ENCODE assay signal across 1 cellular context in the genomic region with DNA sequence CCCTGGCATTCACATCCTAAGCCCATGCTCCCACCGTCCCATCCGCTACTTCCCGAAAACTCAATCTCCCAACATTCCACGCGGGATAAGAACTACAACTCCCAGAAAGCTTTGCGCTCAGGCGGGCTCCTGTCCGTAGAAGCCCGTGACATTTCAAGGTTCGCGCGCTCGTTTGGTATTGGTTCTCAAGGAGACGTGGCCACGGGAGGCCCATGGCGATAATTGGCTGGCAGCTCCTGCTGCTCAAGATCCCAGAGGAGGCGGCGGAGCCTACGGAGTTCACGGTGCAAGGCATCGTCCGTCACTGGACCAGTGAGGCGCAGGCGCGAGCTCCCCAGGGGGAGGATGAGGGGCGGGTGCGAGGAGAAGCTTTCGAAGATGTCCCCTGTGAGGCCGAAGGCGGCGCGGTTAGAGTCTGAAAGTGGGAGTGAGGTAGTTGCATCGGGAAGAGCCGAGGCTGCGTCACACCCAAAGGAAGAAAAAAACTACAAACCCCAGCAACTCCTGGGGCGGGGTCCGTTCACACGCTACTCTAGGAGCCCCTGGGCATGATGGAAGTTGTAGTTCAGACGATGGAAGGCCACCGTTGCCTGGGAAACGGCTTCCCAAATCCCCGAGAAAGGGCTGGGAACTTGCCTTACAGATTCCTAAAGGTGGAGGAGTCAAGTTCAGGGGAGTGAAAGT.
TF ChIP-seq lines count a peak whose summit lies in the region.

No MANE protein-coding gene starts in this region.

TF ChIP-seq in HepG2, 621 proteins besides CTCF, POLR2A, EP300 and RAD21 (continued from another document and continues in another):
- TF ChIP-seq, protein P1, sequence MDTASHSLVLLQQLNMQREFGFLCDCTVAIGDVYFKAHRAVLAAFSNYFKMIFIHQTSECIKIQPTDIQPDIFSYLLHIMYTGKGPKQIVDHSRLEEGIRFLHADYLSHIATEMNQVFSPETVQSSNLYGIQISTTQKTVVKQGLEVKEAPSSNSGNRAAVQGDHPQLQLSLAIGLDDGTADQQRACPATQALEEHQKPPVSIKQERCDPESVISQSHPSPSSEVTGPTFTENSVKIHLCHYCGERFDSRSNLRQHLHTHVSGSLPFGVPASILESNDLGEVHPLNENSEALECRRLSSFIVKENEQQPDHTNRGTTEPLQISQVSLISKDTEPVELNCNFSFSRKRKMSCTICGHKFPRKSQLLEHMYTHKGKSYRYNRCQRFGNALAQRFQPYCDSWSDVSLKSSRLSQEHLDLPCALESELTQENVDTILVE (CRISPR knock-in tag; IDR thresholded peaks at IDR 0.05) = peak; percentile 59; the same call in 1 of the 2 replicates
- TF ChIP-seq, protein P2, sequence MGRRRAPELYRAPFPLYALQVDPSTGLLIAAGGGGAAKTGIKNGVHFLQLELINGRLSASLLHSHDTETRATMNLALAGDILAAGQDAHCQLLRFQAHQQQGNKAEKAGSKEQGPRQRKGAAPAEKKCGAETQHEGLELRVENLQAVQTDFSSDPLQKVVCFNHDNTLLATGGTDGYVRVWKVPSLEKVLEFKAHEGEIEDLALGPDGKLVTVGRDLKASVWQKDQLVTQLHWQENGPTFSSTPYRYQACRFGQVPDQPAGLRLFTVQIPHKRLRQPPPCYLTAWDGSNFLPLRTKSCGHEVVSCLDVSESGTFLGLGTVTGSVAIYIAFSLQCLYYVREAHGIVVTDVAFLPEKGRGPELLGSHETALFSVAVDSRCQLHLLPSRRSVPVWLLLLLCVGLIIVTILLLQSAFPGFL (CRISPR knock-in tag; IDR thresholded peaks at IDR 0.05) = no peak
- TF ChIP-seq ZNF615 (CRISPR knock-in tag; IDR thresholded peaks at IDR 0.05; ENCODE audit: borderline replicate concordance) (no peak; the same call in 1 of the 2 replicates), STAG1 (CRISPR knock-in tag; IDR thresholded peaks at IDR 0.05) (no peak), RXRA (CRISPR knock-in tag; IDR thresholded peaks at IDR 0.05) (peak; percentile 40; the same call in 1 of the 2 replicates), SUZ12 (IDR thresholded peaks at IDR 0.05; ENCODE audit: low read depth, low read length) (peak; percentile 96), GTF2F1 (IDR thresholded peaks at IDR 0.05; ENCODE audit: low read length) (no peak), ERF (CRISPR knock-in tag; IDR thresholded peaks at IDR 0.05) (peak; percentile 60; the same call in 1 of the 2 replicates), FOXM1 (CRISPR knock-in tag; IDR thresholded peaks at IDR 0.05) (no peak), TAF1 (CRISPR knock-in tag; IDR thresholded peaks at IDR 0.05) (no peak; the same call in none of the 2 replicates), ZNF17 (CRISPR knock-in tag; IDR thresholded peaks at IDR 0.05) (no peak), IKZF4 (CRISPR knock-in tag; IDR thresholded peaks at IDR 0.05; ENCODE audit: borderline replicate concordance, low read depth, not compliant biosample characterization) (no peak), NCOA1 (CRISPR knock-in tag; IDR thresholded peaks at IDR 0.05) (peak; percentile 61; the same call in 1 of the 2 replicates), CENPT (CRISPR knock-in tag; IDR thresholded peaks at IDR 0.05; ENCODE audit: low read depth) (no peak), ESRRA (CRISPR knock-in tag; IDR thresholded peaks at IDR 0.05; ENCODE audit: low read depth) (no peak), REXO4 (CRISPR knock-in tag; IDR thresholded peaks at IDR 0.05; ENCODE audit: borderline replicate concordance) (no peak), GFI1 (CRISPR knock-in tag; IDR thresholded peaks at IDR 0.05; ENCODE audit: borderline replicate concordance) (no peak), ZNF552 (CRISPR knock-in tag; IDR thresholded peaks at IDR 0.05; ENCODE audit: borderline replicate concordance) (no peak), THAP11 (CRISPR knock-in tag; IDR thresholded peaks at IDR 0.05) (peak; percentile 98), SCMH1 (CRISPR knock-in tag; IDR thresholded peaks at IDR 0.05; ENCODE audit: borderline replicate concordance) (no peak), ZNF251 (CRISPR knock-in tag; IDR thresholded peaks at IDR 0.05) (no peak), ZNF121 (CRISPR knock-in tag; IDR thresholded peaks at IDR 0.05) (no peak), ZNF329 (CRISPR knock-in tag; IDR thresholded peaks at IDR 0.05; ENCODE audit: low read depth) (no peak), KLF16 (CRISPR knock-in tag; IDR thresholded peaks at IDR 0.05) (no peak), CREB1 (IDR thresholded peaks at IDR 0.05) (peak; percentile 77), CREB1 (CRISPR knock-in tag; IDR thresholded peaks at IDR 0.05) (peak; percentile 94), PCBP2 (optimal IDR thresholded peaks at IDR 0.05; ENCODE audit: low read depth, low read length, poor library complexity, severe bottlenecking) (no peak), POLR2AphosphoS5 (IDR thresholded peaks at IDR 0.05; ENCODE audit: low read depth, low read length) (0 out of 2 replicates have a peak, but pooled peaks have one; percentile 29), NR1H2 (CRISPR knock-in tag; IDR thresholded peaks at IDR 0.05; ENCODE audit: borderline replicate concordance, low read depth) (no peak), ZNF224 (CRISPR knock-in tag; IDR thresholded peaks at IDR 0.05) (no peak), RARA (CRISPR knock-in tag; IDR thresholded peaks at IDR 0.05) (0 out of 2 replicates have a peak, but pooled peaks have one; percentile 11), ZNF225 (CRISPR knock-in tag; IDR thresholded peaks at IDR 0.05) (no peak), GABPA (IDR thresholded peaks at IDR 0.05; ENCODE audit: low read depth, low read length) (no peak), GABPA (CRISPR knock-in tag; IDR thresholded peaks at IDR 0.05; ENCODE audit: low read depth) (peak; percentile 78), SETDB1 (CRISPR knock-in tag; IDR thresholded peaks at IDR 0.05; ENCODE audit: borderline replicate concordance) (no peak), ZNF83 (CRISPR knock-in tag; IDR thresholded peaks at IDR 0.05; ENCODE audit: borderline replicate concordance) (no peak), FOXA3 (CRISPR knock-in tag; IDR thresholded peaks at IDR 0.05) (peak; percentile 30), PAX8 (CRISPR knock-in tag; IDR thresholded peaks at IDR 0.05; ENCODE audit: borderline replicate concordance) (no peak), ISX (CRISPR knock-in tag; conservative IDR thresholded peaks at IDR 0.05) (no peak), ZNF333 (CRISPR knock-in tag; IDR thresholded peaks at IDR 0.05; ENCODE audit: borderline replicate concordance) (no peak), ZNF383 (CRISPR knock-in tag; IDR thresholded peaks at IDR 0.05; ENCODE audit: borderline replicate concordance) (no peak), ZBTB38 (CRISPR knock-in tag; IDR thresholded peaks at IDR 0.05) (no peak)
- TF ChIP-seq, protein P3, sequence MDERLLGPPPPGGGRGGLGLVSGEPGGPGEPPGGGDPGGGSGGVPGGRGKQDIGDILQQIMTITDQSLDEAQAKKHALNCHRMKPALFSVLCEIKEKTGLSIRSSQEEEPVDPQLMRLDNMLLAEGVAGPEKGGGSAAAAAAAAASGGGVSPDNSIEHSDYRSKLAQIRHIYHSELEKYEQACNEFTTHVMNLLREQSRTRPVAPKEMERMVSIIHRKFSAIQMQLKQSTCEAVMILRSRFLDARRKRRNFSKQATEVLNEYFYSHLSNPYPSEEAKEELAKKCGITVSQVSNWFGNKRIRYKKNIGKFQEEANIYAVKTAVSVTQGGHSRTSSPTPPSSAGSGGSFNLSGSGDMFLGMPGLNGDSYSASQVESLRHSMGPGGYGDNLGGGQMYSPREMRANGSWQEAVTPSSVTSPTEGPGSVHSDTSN (CRISPR knock-in tag; IDR thresholded peaks at IDR 0.05) = peak; percentile 67; the same call in 1 of the 2 replicates
- TF ChIP-seq, protein P4, sequence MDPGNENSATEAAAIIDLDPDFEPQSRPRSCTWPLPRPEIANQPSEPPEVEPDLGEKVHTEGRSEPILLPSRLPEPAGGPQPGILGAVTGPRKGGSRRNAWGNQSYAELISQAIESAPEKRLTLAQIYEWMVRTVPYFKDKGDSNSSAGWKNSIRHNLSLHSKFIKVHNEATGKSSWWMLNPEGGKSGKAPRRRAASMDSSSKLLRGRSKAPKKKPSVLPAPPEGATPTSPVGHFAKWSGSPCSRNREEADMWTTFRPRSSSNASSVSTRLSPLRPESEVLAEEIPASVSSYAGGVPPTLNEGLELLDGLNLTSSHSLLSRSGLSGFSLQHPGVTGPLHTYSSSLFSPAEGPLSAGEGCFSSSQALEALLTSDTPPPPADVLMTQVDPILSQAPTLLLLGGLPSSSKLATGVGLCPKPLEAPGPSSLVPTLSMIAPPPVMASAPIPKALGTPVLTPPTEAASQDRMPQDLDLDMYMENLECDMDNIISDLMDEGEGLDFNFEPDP (CRISPR knock-in tag; conservative IDR thresholded peaks at IDR 0.05) = no peak
- TF ChIP-seq, protein P5, sequence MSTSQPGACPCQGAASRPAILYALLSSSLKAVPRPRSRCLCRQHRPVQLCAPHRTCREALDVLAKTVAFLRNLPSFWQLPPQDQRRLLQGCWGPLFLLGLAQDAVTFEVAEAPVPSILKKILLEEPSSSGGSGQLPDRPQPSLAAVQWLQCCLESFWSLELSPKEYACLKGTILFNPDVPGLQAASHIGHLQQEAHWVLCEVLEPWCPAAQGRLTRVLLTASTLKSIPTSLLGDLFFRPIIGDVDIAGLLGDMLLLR (CRISPR knock-in tag; IDR thresholded peaks at IDR 0.05) = no peak
- TF ChIP-seq, protein P6, sequence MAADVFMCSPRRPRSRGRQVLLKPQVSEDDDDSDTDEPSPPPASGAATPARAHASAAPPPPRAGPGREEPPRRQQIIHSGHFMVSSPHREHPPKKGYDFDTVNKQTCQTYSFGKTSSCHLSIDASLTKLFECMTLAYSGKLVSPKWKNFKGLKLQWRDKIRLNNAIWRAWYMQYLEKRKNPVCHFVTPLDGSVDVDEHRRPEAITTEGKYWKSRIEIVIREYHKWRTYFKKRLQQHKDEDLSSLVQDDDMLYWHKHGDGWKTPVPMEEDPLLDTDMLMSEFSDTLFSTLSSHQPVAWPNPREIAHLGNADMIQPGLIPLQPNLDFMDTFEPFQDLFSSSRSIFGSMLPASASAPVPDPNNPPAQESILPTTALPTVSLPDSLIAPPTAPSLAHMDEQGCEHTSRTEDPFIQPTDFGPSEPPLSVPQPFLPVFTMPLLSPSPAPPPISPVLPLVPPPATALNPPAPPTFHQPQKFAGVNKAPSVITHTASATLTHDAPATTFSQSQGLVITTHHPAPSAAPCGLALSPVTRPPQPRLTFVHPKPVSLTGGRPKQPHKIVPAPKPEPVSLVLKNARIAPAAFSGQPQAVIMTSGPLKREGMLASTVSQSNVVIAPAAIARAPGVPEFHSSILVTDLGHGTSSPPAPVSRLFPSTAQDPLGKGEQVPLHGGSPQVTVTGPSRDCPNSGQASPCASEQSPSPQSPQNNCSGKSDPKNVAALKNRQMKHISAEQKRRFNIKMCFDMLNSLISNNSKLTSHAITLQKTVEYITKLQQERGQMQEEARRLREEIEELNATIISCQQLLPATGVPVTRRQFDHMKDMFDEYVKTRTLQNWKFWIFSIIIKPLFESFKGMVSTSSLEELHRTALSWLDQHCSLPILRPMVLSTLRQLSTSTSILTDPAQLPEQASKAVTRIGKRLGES (CRISPR knock-in tag; IDR thresholded peaks at IDR 0.05; ENCODE audit: borderline replicate concordance) = no peak
- TF ChIP-seq, protein P7, sequence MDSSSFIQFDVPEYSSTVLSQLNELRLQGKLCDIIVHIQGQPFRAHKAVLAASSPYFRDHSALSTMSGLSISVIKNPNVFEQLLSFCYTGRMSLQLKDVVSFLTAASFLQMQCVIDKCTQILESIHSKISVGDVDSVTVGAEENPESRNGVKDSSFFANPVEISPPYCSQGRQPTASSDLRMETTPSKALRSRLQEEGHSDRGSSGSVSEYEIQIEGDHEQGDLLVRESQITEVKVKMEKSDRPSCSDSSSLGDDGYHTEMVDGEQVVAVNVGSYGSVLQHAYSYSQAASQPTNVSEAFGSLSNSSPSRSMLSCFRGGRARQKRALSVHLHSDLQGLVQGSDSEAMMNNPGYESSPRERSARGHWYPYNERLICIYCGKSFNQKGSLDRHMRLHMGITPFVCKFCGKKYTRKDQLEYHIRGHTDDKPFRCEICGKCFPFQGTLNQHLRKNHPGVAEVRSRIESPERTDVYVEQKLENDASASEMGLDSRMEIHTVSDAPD (CRISPR knock-in tag; IDR thresholded peaks at IDR 0.05) = no peak
- TF ChIP-seq, protein P8, sequence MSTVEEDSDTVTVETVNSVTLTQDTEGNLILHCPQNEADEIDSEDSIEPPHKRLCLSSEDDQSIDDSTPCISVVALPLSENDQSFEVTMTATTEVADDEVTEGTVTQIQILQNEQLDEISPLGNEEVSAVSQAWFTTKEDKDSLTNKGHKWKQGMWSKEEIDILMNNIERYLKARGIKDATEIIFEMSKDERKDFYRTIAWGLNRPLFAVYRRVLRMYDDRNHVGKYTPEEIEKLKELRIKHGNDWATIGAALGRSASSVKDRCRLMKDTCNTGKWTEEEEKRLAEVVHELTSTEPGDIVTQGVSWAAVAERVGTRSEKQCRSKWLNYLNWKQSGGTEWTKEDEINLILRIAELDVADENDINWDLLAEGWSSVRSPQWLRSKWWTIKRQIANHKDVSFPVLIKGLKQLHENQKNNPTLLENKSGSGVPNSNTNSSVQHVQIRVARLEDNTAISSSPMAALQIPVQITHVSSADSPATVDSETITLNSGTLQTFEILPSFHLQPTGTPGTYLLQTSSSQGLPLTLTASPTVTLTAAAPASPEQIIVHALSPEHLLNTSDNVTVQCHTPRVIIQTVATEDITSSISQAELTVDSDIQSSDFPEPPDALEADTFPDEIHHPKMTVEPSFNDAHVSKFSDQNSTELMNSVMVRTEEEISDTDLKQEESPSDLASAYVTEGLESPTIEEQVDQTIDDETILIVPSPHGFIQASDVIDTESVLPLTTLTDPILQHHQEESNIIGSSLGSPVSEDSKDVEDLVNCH (CRISPR knock-in tag; IDR thresholded peaks at IDR 0.05) = no peak
- TF ChIP-seq, protein P9, sequence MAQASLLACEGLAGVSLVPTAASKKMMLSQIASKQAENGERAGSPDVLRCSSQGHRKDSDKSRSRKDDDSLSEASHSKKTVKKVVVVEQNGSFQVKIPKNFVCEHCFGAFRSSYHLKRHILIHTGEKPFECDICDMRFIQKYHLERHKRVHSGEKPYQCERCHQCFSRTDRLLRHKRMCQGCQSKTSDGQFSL (CRISPR knock-in tag; IDR thresholded peaks at IDR 0.05) = no peak
